In the genomic region with DNA sequence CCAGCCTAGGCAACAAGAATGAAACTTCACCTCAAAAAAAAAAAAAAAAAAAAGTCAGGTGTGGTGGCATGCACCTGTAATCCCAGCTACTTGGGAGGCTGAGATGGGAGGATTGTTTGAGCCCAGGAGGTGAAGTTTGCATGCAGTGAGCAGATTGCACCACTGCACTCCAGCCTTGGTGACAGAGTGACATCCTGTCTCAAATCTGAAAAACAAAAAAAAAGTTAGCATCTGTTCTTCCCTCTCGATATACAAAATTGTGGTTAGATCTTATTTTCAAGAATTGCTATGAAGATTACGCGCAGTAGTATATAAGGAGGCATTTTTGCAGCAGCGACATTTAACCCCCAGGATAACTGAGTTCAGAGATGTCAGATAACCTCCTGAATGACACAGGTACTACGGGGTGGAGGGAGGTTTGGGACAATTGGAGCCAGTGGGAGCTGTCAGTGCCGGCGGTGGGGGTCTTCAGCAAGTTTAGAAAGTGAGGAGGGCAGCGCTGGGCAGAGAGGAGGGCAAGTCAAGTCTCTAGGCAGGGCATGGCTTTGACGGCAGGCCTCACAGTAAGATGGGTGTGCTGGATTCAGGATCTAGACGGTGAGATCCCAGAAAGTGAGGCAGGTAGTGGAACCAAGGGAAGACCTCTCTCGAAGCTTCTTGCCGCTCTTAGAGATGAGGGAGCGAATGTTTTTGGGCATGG, we compare ENCODE assay signal across 1 cellular context.
TF ChIP-seq lines count a peak whose summit lies in the region.

No MANE protein-coding gene starts in this region.

TF ChIP-seq in GM12878, 131 proteins besides CTCF, POLR2A, EP300 and RAD21:
- TF ChIP-seq SMAD5 (IDR thresholded peaks at IDR 0.05; ENCODE audit: low read depth) (no peak), SP1 (IDR thresholded peaks at IDR 0.05; ENCODE audit: low read depth, low read length) (no peak), NFIC (IDR thresholded peaks at IDR 0.05; ENCODE audit: low read depth, low read length) (no peak), RUNX3 (IDR thresholded peaks at IDR 0.05; ENCODE audit: low read length) (peak; percentile 12; the same call in 1 of the 2 replicates)
- TF ChIP-seq, protein P1, sequence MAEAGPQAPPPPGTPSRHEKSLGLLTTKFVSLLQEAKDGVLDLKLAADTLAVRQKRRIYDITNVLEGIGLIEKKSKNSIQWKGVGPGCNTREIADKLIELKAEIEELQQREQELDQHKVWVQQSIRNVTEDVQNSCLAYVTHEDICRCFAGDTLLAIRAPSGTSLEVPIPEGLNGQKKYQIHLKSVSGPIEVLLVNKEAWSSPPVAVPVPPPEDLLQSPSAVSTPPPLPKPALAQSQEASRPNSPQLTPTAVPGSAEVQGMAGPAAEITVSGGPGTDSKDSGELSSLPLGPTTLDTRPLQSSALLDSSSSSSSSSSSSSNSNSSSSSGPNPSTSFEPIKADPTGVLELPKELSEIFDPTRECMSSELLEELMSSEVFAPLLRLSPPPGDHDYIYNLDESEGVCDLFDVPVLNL (IDR thresholded peaks at IDR 0.05; ENCODE audit: low read depth, low read length), result no peak
- TF ChIP-seq, protein P2, sequence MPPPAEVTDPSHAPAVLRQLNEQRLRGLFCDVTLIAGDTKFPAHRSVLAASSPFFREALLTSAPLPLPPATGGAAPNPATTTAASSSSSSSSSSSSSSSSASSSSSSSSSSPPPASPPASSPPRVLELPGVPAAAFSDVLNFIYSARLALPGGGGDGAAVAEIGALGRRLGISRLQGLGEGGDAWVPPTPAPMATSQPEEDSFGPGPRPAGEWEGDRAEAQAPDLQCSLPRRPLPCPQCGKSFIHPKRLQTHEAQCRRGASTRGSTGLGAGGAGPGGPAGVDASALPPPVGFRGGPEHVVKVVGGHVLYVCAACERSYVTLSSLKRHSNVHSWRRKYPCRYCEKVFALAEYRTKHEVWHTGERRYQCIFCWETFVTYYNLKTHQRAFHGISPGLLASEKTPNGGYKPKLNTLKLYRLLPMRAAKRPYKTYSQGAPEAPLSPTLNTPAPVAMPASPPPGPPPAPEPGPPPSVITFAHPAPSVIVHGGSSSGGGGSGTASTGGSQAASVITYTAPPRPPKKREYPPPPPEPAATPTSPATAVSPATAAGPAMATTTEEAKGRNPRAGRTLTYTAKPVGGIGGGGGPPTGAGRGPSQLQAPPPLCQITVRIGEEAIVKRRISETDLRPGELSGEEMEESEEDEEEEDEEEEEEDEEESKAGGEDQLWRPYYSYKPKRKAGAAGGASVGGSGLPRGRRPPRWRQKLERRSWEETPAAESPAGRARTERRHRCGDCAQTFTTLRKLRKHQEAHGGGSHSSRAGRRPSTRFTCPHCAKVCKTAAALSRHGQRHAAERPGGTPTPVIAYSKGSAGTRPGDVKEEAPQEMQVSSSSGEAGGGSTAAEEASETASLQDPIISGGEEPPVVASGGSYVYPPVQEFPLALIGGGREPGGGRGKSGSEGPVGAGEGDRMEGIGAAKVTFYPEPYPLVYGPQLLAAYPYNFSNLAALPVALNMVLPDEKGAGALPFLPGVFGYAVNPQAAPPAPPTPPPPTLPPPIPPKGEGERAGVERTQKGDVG (CRISPR knock-in tag; IDR thresholded peaks at IDR 0.05), result no peak
